12 cellular contexts compared by ENCODE assay signal in genomic region chr12:44511289-44511688, GRCh38.
"Had no signal": no experiment of that assay in that cellular context is flagged by ENCODE, and none has a peak within 500 bp of the region (broad histone marks: within the 10 kb centered on the region; RNA-seq: fewer than 3 reads in every experiment).

No MANE protein-coding gene starts in this region.

- H3K4me1 Mint-ChIP-seq: stimulated activated naive B cell treated with anti-CD40 and anti-IgM and Interleukin-4, amounts not matched to agents 10 μg/mL and 1 μg/mL and 100 μg/mL, for 72 hours had no signal

- H3K4me3 ChIP-seq: cardiac muscle cell, gastrocnemius medialis, heart left ventricle, lung had no signal

- H3K27me3 ChIP-seq: cardiac muscle cell, gastrocnemius medialis, heart left ventricle had no signal

- H3K36me3 ChIP-seq: cardiac muscle cell, gastrocnemius medialis, heart left ventricle had no signal

- H3K79me2 ChIP-seq: parathyroid adenoma had no signal

- H3K9ac ChIP-seq: parathyroid adenoma had no signal

- H3K4me3 Mint-ChIP-seq: mesothelial cell of epicardium; stimulated activated naive B cell treated with anti-CD40 and anti-IgM and Interleukin-4, amounts not matched to agents 10 μg/mL and 1 μg/mL and 100 μg/mL, for 72 hours had no signal

- H3K9me3 ChIP-seq: gastrocnemius medialis, heart left ventricle had no signal

- ATAC-seq: gastrocnemius medialis; heart left ventricle; stimulated activated naive B cell treated with anti-CD40 and anti-IgM and Interleukin-4, amounts not matched to agents 10 μg/mL and 1 μg/mL and 100 μg/mL, for 72 hours had no signal

- H3K27ac Mint-ChIP-seq: mesothelial cell of epicardium; stimulated activated naive B cell treated with anti-CD40 and anti-IgM and Interleukin-4, amounts not matched to agents 10 μg/mL and 1 μg/mL and 100 μg/mL, for 72 hours had no signal

- H2AFZ ChIP-seq: parathyroid adenoma had no signal

- H3K4me1 ChIP-seq: heart left ventricle, parathyroid adenoma had no signal

- H3K27me3 Mint-ChIP-seq: stimulated activated naive B cell treated with anti-CD40 and anti-IgM and Interleukin-4, amounts not matched to agents 10 μg/mL and 1 μg/mL and 100 μg/mL, for 72 hours had no signal

- DNase-seq: activated CD4-positive, CD25-positive, alpha-beta regulatory T cell treated with anti-CD3 and anti-CD28 coated beads, Interleukin-2, amount 50 U/mL, for 72 hours; activated naive CD4-positive, alpha-beta T cell; activated T-cell treated with anti-CD3 and anti-CD28 coated beads for 4 hours; gastrocnemius medialis; heart left ventricle; stimulated activated CD4-positive, alpha-beta T cell treated with anti-CD3 and anti-CD28 coated beads, Interleukin-2, amount 100 ng/mL, for 48 hours; stimulated activated naive B cell treated with anti-CD40 and anti-IgM and Interleukin-4, amounts not matched to agents 10 μg/mL and 1 μg/mL and 100 μg/mL, for 72 hours; substantia nigra had no signal

- H3K27ac ChIP-seq: cardiac muscle cell, gastrocnemius medialis, heart left ventricle, parathyroid adenoma had no signal

- H3K9me3 Mint-ChIP-seq: mesothelial cell of epicardium; stimulated activated naive B cell treated with anti-CD40 and anti-IgM and Interleukin-4, amounts not matched to agents 10 μg/mL and 1 μg/mL and 100 μg/mL, for 72 hours had no signal

- H3K36me3 Mint-ChIP-seq: mesothelial cell of epicardium; stimulated activated naive B cell treated with anti-CD40 and anti-IgM and Interleukin-4, amounts not matched to agents 10 μg/mL and 1 μg/mL and 100 μg/mL, for 72 hours had no signal
